ENCODE assay signal across 24 cellular contexts in genomic region chr1:47481936-47482335, GRCh38. TPM values are rescaled to one million over a fixed set of nuclear protein-coding genes. Genes with fewer than 3 reads are reported as not detected.
"Had no signal": no experiment of that assay in that cellular context is flagged by ENCODE, and none has a peak within 500 bp of the region (broad histone marks: within the 10 kb centered on the region; RNA-seq: fewer than 3 reads in every experiment).

No MANE protein-coding gene starts in this region.

- H3K4me3 ChIP-seq: colonic mucosa, esophagus squamous epithelium, gastrocnemius medialis, heart right ventricle, left lung, lower lobe of right lung had no signal

- H3K4me1 ChIP-seq: gastrocnemius medialis, heart right ventricle had no signal

- H3K27ac Mint-ChIP-seq: dendritic cell treated with granulocyte-macrophage colony-stimulating factor and Interleukin-4, amounts not matched to agents 40 ng/mL and 50 ng/mL, for 4 days; effector memory CD8-positive, alpha-beta T cell; mesothelial cell of epicardium; naive thymus-derived CD4-positive, alpha-beta T cell had no signal

- FAIRE-seq: endothelial cell of umbilical vein, islet of Langerhans, keratinocyte had no signal

- H3K4me3 Mint-ChIP-seq: dendritic cell treated with granulocyte-macrophage colony-stimulating factor and Interleukin-4, amounts not matched to agents 40 ng/mL and 50 ng/mL, for 4 days; effector memory CD8-positive, alpha-beta T cell; mesothelial cell of epicardium; naive thymus-derived CD4-positive, alpha-beta T cell had no signal

- DNase-seq: colonic mucosa; cortex of kidney; effector CD8-positive, alpha-beta T cell; effector memory CD8-positive, alpha-beta T cell; esophagus squamous epithelium; foreskin fibroblast; foreskin melanocyte; gastrocnemius medialis; glutamatergic neuron; head of caudate nucleus; heart right ventricle; hippocampal formation; left cardiac atrium; left lung; left ventricle myocardium superior; lower lobe of right lung; mesenchymal stem cell; naive thymus-derived CD4-positive, alpha-beta T cell had no signal

- H3K36me3 ChIP-seq: colonic mucosa, esophagus squamous epithelium, gastrocnemius medialis, heart right ventricle, left lung, lower lobe of right lung had no signal

- H3K36me3 Mint-ChIP-seq: mesothelial cell of epicardium; naive thymus-derived CD4-positive, alpha-beta T cell had no signal

- H3K9me3 ChIP-seq: colonic mucosa, esophagus squamous epithelium, gastrocnemius medialis, left lung, lower lobe of right lung had no signal

- H3K4me1 Mint-ChIP-seq: naive thymus-derived CD4-positive, alpha-beta T cell had no signal

- H3K9me3 Mint-ChIP-seq: dendritic cell treated with granulocyte-macrophage colony-stimulating factor and Interleukin-4, amounts not matched to agents 40 ng/mL and 50 ng/mL, for 4 days; effector memory CD8-positive, alpha-beta T cell had no signal

- ATAC-seq: effector memory CD8-positive, alpha-beta T cell; gastrocnemius medialis; heart right ventricle; left cardiac atrium; left lung; left ventricle myocardium superior; lower lobe of right lung; naive thymus-derived CD4-positive, alpha-beta T cell had no signal

- H3K27me3 ChIP-seq: colonic mucosa, gastrocnemius medialis had no signal

- H3K27ac ChIP-seq: colonic mucosa, esophagus squamous epithelium, gastrocnemius medialis, heart right ventricle, left lung, lower lobe of right lung had no signal

RNA-seq across cellular contexts. Expression of gene FOXD2, which starts 44.1 kb away (rescaled TPM):
- total RNA-seq: epithelial cell of proximal tubule, left ventricle myocardium superior had no signal
